In the genomic region with DNA sequence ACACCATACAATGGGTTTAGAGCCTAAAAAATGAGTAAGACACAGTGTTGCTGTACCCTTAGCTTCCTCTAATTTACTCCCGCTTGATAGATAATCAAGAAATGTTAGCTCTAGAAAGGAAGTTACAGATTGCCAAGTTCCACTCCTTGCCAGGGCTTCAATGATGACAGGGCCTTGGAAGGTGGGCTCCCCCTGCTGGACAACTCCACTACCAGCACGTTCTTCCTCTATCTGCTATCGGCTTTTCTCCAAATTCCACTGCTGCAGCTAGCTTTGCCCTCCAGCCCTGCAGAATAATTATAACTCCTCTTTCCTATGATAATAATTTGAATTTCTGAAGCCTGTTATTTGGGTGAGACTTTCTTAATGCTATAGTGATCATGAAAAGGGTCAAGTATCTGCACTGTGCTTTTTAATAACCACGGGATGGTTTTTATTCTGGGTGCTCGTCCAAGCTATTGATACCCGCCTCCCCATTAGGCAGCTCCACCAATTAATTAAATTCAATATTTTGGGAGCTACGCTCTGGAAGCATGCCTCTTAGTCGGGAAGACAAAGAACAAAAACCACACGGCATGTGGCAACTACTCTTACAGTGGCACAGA, we compare ENCODE assay signal across 9 cellular contexts. TPM values are rescaled to one million over a fixed set of nuclear protein-coding genes. Genes with fewer than 3 reads are reported as not detected.
A peak's percentile ranks its signal among the peaks of the same experiment; 100 is the strongest.
DNase-seq lines count a peak whose midpoint lies in the region; ATAC-seq, FAIRE-seq and TF ChIP-seq lines count a peak whose summit lies in the region.
"Had no signal": no experiment of that assay in that cellular context is flagged by ENCODE, and none has a peak within 500 bp of the region (broad histone marks: within the 10 kb centered on the region; RNA-seq: fewer than 3 reads in every experiment).

No MANE protein-coding gene starts in this region.

- TF ChIP-seq POLR2A in vagina (IDR thresholded peaks at IDR 0.05) = no peak

- no peak overlapping the region for H3K27ac Mint-ChIP-seq in progenitor cell of endocrine pancreas

- no peak overlapping the region for H3K27ac ChIP-seq in vagina

- DNase-seq in COLO829 (ENCODE audit: low spot score) = peak; percentile 74
- peak; percentile 39 for DNase-seq in HTR-8/SVneo (ENCODE audit: insufficient read length, low spot score)
- DNase-seq in RPMI8226 = peak; percentile 71
- DNase-seq in activated gamma-delta T cell treated with anti-CD3 and anti-CD28 coated beads, Interleukin-2, amount 50 U/mL, for 16 hours (ENCODE audit: low read depth) = peak; percentile 21
- peak; percentile 9 for DNase-seq in glomerular endothelial cell (ENCODE audit: extremely low read depth, low read depth, low spot score)
- DNase-seq in progenitor cell of endocrine pancreas (ENCODE audit: low spot score, unreplicated experiment) = peak; percentile 59
- DNase-seq in vagina (ENCODE audit: extremely low spot score in 2 of 2) = no peak

- H3K36me3 Mint-ChIP-seq in progenitor cell of endocrine pancreas (ENCODE audit: insufficient read depth) = no peaks in the 10 kb centered on the region

- H3K27me3 Mint-ChIP-seq in progenitor cell of endocrine pancreas = peaks cover 35% of the 10 kb centered on the region

- intact Hi-C loops in vagina (cut with DNase I) = no loop called here

- H3K4me3 Mint-ChIP-seq in progenitor cell of endocrine pancreas (ENCODE audit: low read depth) = no peak overlapping the region

- no peak for FAIRE-seq in HTR-8/SVneo (lab: Jason Lieb, UNC)

- no peaks in the 10 kb centered on the region for H3K36me3 ChIP-seq in vagina

- H3K4me1 ChIP-seq in vagina = no peaks in the 10 kb centered on the region

- H3K4me3 ChIP-seq in vagina = no peak overlapping the region

- ATAC-seq in GM18858 (IDR thresholded peaks at IDR 0.05; ENCODE audit: unreplicated experiment) = no peak

- H3K4me1 Mint-ChIP-seq in progenitor cell of endocrine pancreas (ENCODE audit: low read depth) = peaks cover 3% of the 10 kb centered on the region

- no peaks in the 10 kb centered on the region for H3K9me3 Mint-ChIP-seq in progenitor cell of endocrine pancreas (ENCODE audit: low read depth)

- TF ChIP-seq CTCF in progenitor cell of endocrine pancreas (IDR thresholded peaks at IDR 0.05; ENCODE audit: unreplicated experiment) (peak; percentile 93), vagina (IDR thresholded peaks at IDR 0.05) (peak; percentile 18 to 67 (median 63))

- H3K27me3 ChIP-seq in vagina = no peaks in the 10 kb centered on the region

- H3K9me3 ChIP-seq in vagina = no peaks in the 10 kb centered on the region

RNA-seq across cellular contexts. Expression of a gene that starts 9.0 kb away (rescaled TPM):
- total RNA-seq in glomerular endothelial cell (not detected in 2 replicates), progenitor cell of endocrine pancreas (0.55 and 0.87 TPM in 2 replicates), vagina (not detected)
- total RNA-seq: T-helper 1 cell treated with Interleukin-12 subunit alpha and Interleukin-12 subunit beta and Interleukin-4 antibody, amounts not matched to agents 30 ng/mL and 1 ng/mL, for 36 hours had no signal

Comparison
In these comparisons a context has a peak if more than half of its experiments do, and no peak if none do; other contexts are left out.
1. DNase-seq: peak in COLO829 (single experiment), HTR-8/SVneo (single experiment), RPMI8226 (single experiment), activated gamma-delta T cell treated with anti-CD3 and anti-CD28 coated beads, Interleukin-2, amount 50 U/mL, for 16 hours (single experiment), glomerular endothelial cell (single experiment) and progenitor cell of endocrine pancreas (single experiment); none in vagina (0 of 2).